Comparison of ENCODE assay signal across 33 cellular contexts in genomic region chr10:81182296-81182695, GRCh38.
"Had no signal": no experiment of that assay in that cellular context is flagged by ENCODE, and none has a peak within 500 bp of the region (broad histone marks: within the 10 kb centered on the region; RNA-seq: fewer than 3 reads in every experiment).

No MANE protein-coding gene starts in this region.

- H3K4me1 ChIP-seq: Peyer's patch, SJCRH30 had no signal

- H3K27ac ChIP-seq: Peyer's patch, SJCRH30, SK-N-MC had no signal

- H3K36me3 ChIP-seq: MG63, Peyer's patch, SJCRH30 had no signal

- H3K27me3 ChIP-seq: MG63, Peyer's patch, SJCRH30 had no signal

- H3K4me3 ChIP-seq: MG63, Peyer's patch, SJCRH30, SK-N-MC had no signal

- ATAC-seq: PC-3, SK-N-SH treated with all-trans-retinoic acid at 6 μM for 48 hours had no signal

- H3K9me3 ChIP-seq: MG63, Peyer's patch, SJCRH30 had no signal

- DNase-seq: Kasumi-1, KG1, MG63, NCI-H1048, NCI-H1092 treated with DMSO at 0.1 percent for 48 hours, NCI-H1105 treated with DMSO at 0.1 percent for 48 hours, NCI-H1417, NCI-H1436, NCI-H146, NCI-H1694, NCI-H187, NCI-H1930, NCI-H2029 treated with DMSO at 0.1 percent for 48 hours, NCI-H2081 treated with DMSO at 0.1 percent for 48 hours, NCI-H2107, NCI-H2171, NCI-H226, NCI-H446 treated with DMSO at 0.1 percent for 48 hours, NCI-H510A, NCI-H524, NCI-H526, NCI-H69, NCI-H748 treated with DMSO at 0.1 percent for 48 hours, NCI-H82, OCI-M1, PC-3, Peyer's patch, RPMI8226, SHP77, SIG-M5, SJCRH30 had no signal
